8 cellular contexts compared by ENCODE assay signal in the genomic region with DNA sequence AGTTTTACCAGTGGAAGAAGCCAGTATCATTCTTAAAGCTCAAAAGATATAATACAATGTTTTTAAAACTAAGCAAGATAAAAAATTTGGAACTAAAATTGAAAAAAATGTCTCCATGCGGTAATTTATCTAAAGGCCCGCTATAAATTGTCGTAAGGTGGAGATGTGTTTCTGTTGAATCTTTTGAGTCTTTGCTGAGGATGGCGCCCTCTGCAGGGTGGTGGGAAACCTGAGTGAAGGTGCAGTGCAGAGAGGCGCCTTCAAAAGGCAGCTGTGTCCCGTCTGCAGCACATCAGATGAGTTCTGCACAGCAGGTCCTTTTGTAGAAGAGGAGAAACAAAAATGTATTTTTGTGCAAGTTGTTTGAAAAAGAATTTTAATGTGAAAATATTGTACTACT. TPM values are rescaled to one million over a fixed set of nuclear protein-coding genes. Genes with fewer than 3 reads are reported as not detected.
DNase-seq lines count a peak whose midpoint lies in the region; ATAC-seq, FAIRE-seq and TF ChIP-seq lines count a peak whose summit lies in the region.

No MANE protein-coding gene starts in this region.

- H3K36me3 Mint-ChIP-seq in naive thymus-derived CD8-positive, alpha-beta T cell: peaks cover 0 to 8% (median 0%) of the 10 kb centered on the region in 3 donors

- H3K4me1 Mint-ChIP-seq in naive thymus-derived CD8-positive, alpha-beta T cell: peaks cover 0 to 4% (median 0%) of the 10 kb centered on the region in 4 donors

- H3K4me3 Mint-ChIP-seq in naive thymus-derived CD8-positive, alpha-beta T cell: no peak overlapping the region

- no peaks in the 10 kb centered on the region for H3K9me3 Mint-ChIP-seq in naive thymus-derived CD8-positive, alpha-beta T cell

- no peak for ATAC-seq in GM19463 (IDR thresholded peaks at IDR 0.05; ENCODE audit: unreplicated experiment)
- ATAC-seq in naive thymus-derived CD8-positive, alpha-beta T cell: no peak

- H3K27me3 Mint-ChIP-seq in naive thymus-derived CD8-positive, alpha-beta T cell: peaks cover 0 to 3% (median 0%) of the 10 kb centered on the region in 5 donors

- peak; percentile 7 for DNase-seq in stimulated activated CD4-positive, alpha-beta T cell treated with anti-CD3 and anti-CD28 coated beads, Interleukin-12 subunit alpha, Interleukin-12 subunit beta, amount 100 ng/mL, for 4 hours
- DNase-seq in stimulated activated CD4-positive, alpha-beta T cell treated with anti-CD3 and anti-CD28 coated beads, Interleukin-4, amount 100 ng/mL, for 4 hours: no peak
- peak; percentile 14 for DNase-seq in RPMI8226
- DNase-seq in fibroblast of pulmonary artery (ENCODE audit: low read depth): no peak
- DNase-seq in urothelium cell line (ENCODE audit: low spot score): peak; percentile 32
- DNase-seq in cerebellum (ENCODE audit: low spot score): no peak
- DNase-seq in naive thymus-derived CD8-positive, alpha-beta T cell: no peak

- POLR2A ChIA-PET in naive thymus-derived CD8-positive, alpha-beta T cell (lab: Charles Lee): no interaction called here

- no peak overlapping the region for H3K27ac Mint-ChIP-seq in naive thymus-derived CD8-positive, alpha-beta T cell

- peak; percentile 30 for TF ChIP-seq CTCF in fibroblast of pulmonary artery (IDR thresholded peaks at IDR 0.05; ENCODE audit: low read length, missing control alignments)

- FAIRE-seq in urothelium cell line (lab: Jason Lieb, UNC): no peak

- H3K4me3 ChIP-seq in fibroblast of pulmonary artery (replicated peaks; ENCODE audit: low read depth, low read length): no peak overlapping the region

RNA-seq across cellular contexts. Expression of a gene that starts 29.4 kb away (rescaled TPM):
- total RNA-seq in cerebellum: 0.64 TPM
- total RNA-seq in naive thymus-derived CD8-positive, alpha-beta T cell: not detected
- not detected for polyA plus RNA-seq in naive thymus-derived CD8-positive, alpha-beta T cell

Comparison
In these comparisons a context has a peak if more than half of its experiments do, and no peak if none do; other contexts are left out.
1. DNase-seq: peak in stimulated activated CD4-positive, alpha-beta T cell treated with anti-CD3 and anti-CD28 coated beads, Interleukin-12 subunit alpha, Interleukin-12 subunit beta, amount 100 ng/mL, for 4 hours (single experiment), RPMI8226 (single experiment) and urothelium cell line (single experiment); none in stimulated activated CD4-positive, alpha-beta T cell treated with anti-CD3 and anti-CD28 coated beads, Interleukin-4, amount 100 ng/mL, for 4 hours (0 of 2), fibroblast of pulmonary artery (single experiment), cerebellum (single experiment) and naive thymus-derived CD8-positive, alpha-beta T cell (0 of 10).